8 cellular contexts compared by ENCODE assay signal in genomic region chr17:35082073-35082657, GRCh38. TPM values are rescaled to one million over a fixed set of nuclear protein-coding genes. Genes with fewer than 3 reads are reported as not detected.
A peak's percentile ranks its signal among the peaks of the same experiment; 100 is the strongest.
DNase-seq lines count a peak whose midpoint lies in the region; ATAC-seq and TF ChIP-seq lines count a peak whose summit lies in the region.

No MANE protein-coding gene starts in this region.

- H3K27me3 ChIP-seq in mammary epithelial cell (ENCODE audit: insufficient read depth, low read length) = no peaks in the 10 kb centered on the region

- H2AFZ ChIP-seq in mammary epithelial cell (ENCODE audit: low read depth, low read length) = no peak overlapping the region

- peak overlapping the region in 2 of 3 experiments; percentile 20 to 24 for H3K4me3 ChIP-seq in mammary epithelial cell (replicated peaks in 1 of 3; ENCODE audit: insufficient read depth in 1 of 3, low read depth in 2 of 3, low read length in 3 of 3)

- DNase-seq in NCI-H2029 treated with DMSO at 0.1 percent for 48 hours (lab: John Stamatoyannopoulos, UW) = peak; percentile 29
- no peak for DNase-seq in NCI-H2029 (lab: John Stamatoyannopoulos, UW)
- peak; percentile 82 for DNase-seq in NCI-H2171 treated with DMSO at 0.1 percent for 48 hours (lab: John Stamatoyannopoulos, UW)
- DNase-seq in mammary epithelial cell = peak; percentile 84
- no peak for DNase-seq in progenitor cell of endocrine pancreas (ENCODE audit: low spot score, unreplicated experiment)
- DNase-seq in HK-2 (ENCODE audit: unreplicated experiment) = no peak
- DNase-seq in iPS-NIHi11 (ENCODE audit: low spot score) = no peak

- H4K20me1 ChIP-seq in mammary epithelial cell (ENCODE audit: insufficient read depth, low read length) = no peaks in the 10 kb centered on the region

- H3K4me2 ChIP-seq in mammary epithelial cell (ENCODE audit: insufficient read depth, low read depth, low read length) = peak overlapping the region; percentile 75

- peak overlapping the region; percentile 46 for H3K27ac Mint-ChIP-seq in progenitor cell of endocrine pancreas

- peak overlapping the region; percentile 83 for H3K27ac ChIP-seq in mammary epithelial cell (ENCODE audit: insufficient read depth, low read depth, low read length)

- H3K9ac ChIP-seq in mammary epithelial cell (ENCODE audit: insufficient read depth, low read length) = peak overlapping the region; percentile 42

- 0% methylated on average over 3 of the region's 3 CpGs for WGBS in mammary epithelial cell (ENCODE audit: low coverage, missing lambda C conversion rate)

- H3K4me1 Mint-ChIP-seq in progenitor cell of endocrine pancreas (ENCODE audit: low read depth) = peaks cover 48% of the 10 kb centered on the region

- peaks cover 78% of the 10 kb centered on the region for H3K4me1 ChIP-seq in mammary epithelial cell (ENCODE audit: insufficient read depth, low read length)

- intact Hi-C loops in mammary epithelial cell (cut with micrococcal nuclease) = loop anchor here (10.0 kb wide), 1 partner anchor 163 kb away; the partner anchor contains the start of gene SLFN5

- CTCF ChIA-PET in mammary epithelial cell (lab: Charles Lee; ENCODE audit: low non-redundant PET) = interaction anchor here (0.6 kb wide), 1 partner anchor 721 kb away, joined by 5 read pairs; no protein-coding TSS in a partner anchor

- H3K27me3 Mint-ChIP-seq in progenitor cell of endocrine pancreas = no peaks in the 10 kb centered on the region

- no TSS peak for BruUV-seq in mammary epithelial cell (replicated peaks; lab: Mats Ljungman, UMichigan)

- H3K9me3 Mint-ChIP-seq in progenitor cell of endocrine pancreas (ENCODE audit: low read depth) = no peaks in the 10 kb centered on the region

- in situ Hi-C loops in mammary epithelial cell (cut with MboI; ENCODE audit: low sequenced_read_pairs in 2 of 2) = no loop called here

- no peaks in the 10 kb centered on the region for H3K36me3 ChIP-seq in mammary epithelial cell (ENCODE audit: insufficient read depth, low read length)

- H3K4me3 Mint-ChIP-seq in progenitor cell of endocrine pancreas (ENCODE audit: low read depth) = no peak overlapping the region

- no peaks in the 10 kb centered on the region for H3K36me3 Mint-ChIP-seq in progenitor cell of endocrine pancreas (ENCODE audit: insufficient read depth)

- ATAC-seq in GM21390 (IDR thresholded peaks at IDR 0.05; ENCODE audit: unreplicated experiment) = no peak

- dilution Hi-C loops in mammary epithelial cell (cut with HindIII; ENCODE audit: low sequenced_read_pairs) = no loop called here

- H3K79me2 ChIP-seq in mammary epithelial cell (ENCODE audit: insufficient read depth, low read length) = peaks cover 78% of the 10 kb centered on the region

- TF ChIP-seq CTCF in mammary epithelial cell (conservative IDR thresholded peaks at IDR 0.05 in 1 of 2, IDR thresholded peaks at IDR 0.05 in 1 of 2; ENCODE audit: extremely low read depth in 1 of 2, insufficient read depth in 1 of 2, low read depth in 1 of 2, low read length in 2 of 2) (no peak), progenitor cell of endocrine pancreas (IDR thresholded peaks at IDR 0.05; ENCODE audit: unreplicated experiment) (no peak)

- no peaks in the 10 kb centered on the region for H3K9me3 ChIP-seq in mammary epithelial cell (replicated peaks; ENCODE audit: insufficient read depth, low read length)

RNA-seq across cellular contexts. Expression of gene RFFL, which starts 18.7 kb away (rescaled TPM):
- 10 to 100 TPM; 15.7 to 30.2 TPM for total RNA-seq in mammary epithelial cell
- 15.3 TPM for polyA plus RNA-seq in mammary epithelial cell
- 42.9 TPM for polyA minus RNA-seq in mammary epithelial cell
- total RNA-seq in progenitor cell of endocrine pancreas = 34.0 and 35.2 TPM in 2 replicates

RNA-seq across cellular contexts. Expression of gene RAD51D, which starts 37.5 kb away (rescaled TPM):
- total RNA-seq in mammary epithelial cell = 10 to 100 TPM in 1 of 2 donors, 1 to 10 TPM in 1; 8.5 to 15.0 TPM
- polyA plus RNA-seq in mammary epithelial cell = 9.9 TPM
- 0.88 TPM for polyA minus RNA-seq in mammary epithelial cell
- total RNA-seq in progenitor cell of endocrine pancreas = 16.0 and 18.8 TPM in 2 replicates

RNA-seq across cellular contexts. Expression of gene FNDC8, which starts 39.2 kb away (rescaled TPM):
- total RNA-seq in mammary epithelial cell (not detected), progenitor cell of endocrine pancreas (not detected in 2 replicates)
- polyA plus RNA-seq in mammary epithelial cell = not detected
- polyA minus RNA-seq in mammary epithelial cell = not detected

RNA-seq across cellular contexts. Expression of gene NLE1, which starts 59.9 kb away (rescaled TPM):
- total RNA-seq in mammary epithelial cell (10 to 100 TPM; 22.2 to 27.4 TPM), progenitor cell of endocrine pancreas (18.1 and 19.5 TPM in 2 replicates)
- 23.2 TPM for polyA plus RNA-seq in mammary epithelial cell
- 17.1 TPM for polyA minus RNA-seq in mammary epithelial cell

Comparison
In these comparisons a context has a peak if more than half of its experiments do, and no peak if none do; other contexts are left out.
1. DNase-seq: peak in NCI-H2029 treated with DMSO at 0.1 percent for 48 hours (single experiment), NCI-H2171 treated with DMSO at 0.1 percent for 48 hours (single experiment) and mammary epithelial cell (single experiment); none in NCI-H2029 (single experiment), progenitor cell of endocrine pancreas (single experiment), HK-2 (single experiment) and iPS-NIHi11 (single experiment).